8 cellular contexts compared by ENCODE assay signal in the genomic region with DNA sequence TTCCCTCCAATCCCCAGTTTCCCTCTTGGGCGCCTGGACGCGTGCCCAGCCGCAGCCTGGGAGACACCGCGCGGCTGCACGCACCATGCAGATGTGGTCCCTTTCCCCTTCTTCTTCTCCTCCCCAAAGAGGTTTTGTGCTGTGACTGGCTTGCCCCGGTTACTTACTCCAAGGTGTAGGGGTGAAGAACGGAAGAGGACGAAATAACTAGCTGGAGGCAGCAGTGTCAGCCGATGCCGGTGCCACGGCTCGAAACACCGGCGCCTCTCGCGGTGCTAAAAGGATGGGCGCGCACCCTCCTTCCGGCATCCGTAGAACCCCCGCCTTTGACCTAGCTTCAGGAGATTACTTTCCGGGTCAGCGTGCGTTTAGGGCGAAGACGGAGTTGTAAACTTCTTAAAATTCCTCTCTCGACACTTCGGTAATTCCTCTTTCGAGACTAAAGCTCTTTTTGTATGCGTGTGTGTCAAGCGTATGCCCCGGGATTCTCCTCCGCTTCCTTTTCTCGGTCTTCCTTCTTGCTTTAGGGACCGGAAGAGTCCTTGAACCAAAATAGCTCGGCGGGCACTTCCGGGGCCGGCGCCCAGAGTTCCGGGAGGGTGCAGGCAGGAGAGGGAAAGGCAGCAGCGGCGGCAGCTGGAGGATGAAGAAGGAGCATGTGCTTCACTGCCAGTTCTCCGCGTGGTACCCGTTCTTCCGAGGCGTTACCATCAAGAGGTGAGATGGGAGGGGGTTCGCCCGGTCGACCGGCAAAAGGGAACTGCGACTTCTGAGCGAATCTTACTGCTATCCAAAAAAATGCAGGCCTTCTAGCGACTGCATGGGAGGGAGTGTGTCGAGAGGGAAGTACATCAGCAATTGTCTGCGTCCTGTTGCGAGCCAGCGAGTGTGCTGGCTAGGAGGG. TPM values are rescaled to one million over a fixed set of nuclear protein-coding genes. Genes with fewer than 3 reads are reported as not detected.
A peak's percentile ranks its signal among the peaks of the same experiment; 100 is the strongest.
DNase-seq lines count a peak whose midpoint lies in the region; ATAC-seq and TF ChIP-seq lines count a peak whose summit lies in the region.

A gene with protein sequence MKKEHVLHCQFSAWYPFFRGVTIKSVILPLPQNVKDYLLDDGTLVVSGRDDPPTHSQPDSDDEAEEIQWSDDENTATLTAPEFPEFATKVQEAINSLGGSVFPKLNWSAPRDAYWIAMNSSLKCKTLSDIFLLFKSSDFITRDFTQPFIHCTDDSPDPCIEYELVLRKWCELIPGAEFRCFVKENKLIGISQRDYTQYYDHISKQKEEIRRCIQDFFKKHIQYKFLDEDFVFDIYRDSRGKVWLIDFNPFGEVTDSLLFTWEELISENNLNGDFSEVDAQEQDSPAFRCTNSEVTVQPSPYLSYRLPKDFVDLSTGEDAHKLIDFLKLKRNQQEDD (plus strand): TSS at position 586 of the 904 bp plus-strand sequence. CDS start 58 bp downstream, at position 644.
A gene (minus strand): TSS at position 289 of the 904 bp plus-strand sequence. CDS start 9,600 bp downstream, outside the sequence.

- peaks cover 75% of the 10 kb centered on the region for H3K36me3 Mint-ChIP-seq in activated T-cell treated with anti-CD3 and anti-CD28 coated beads, Interleukin-2, amount 50 U/mL, for 24 hours (ENCODE audit: low read depth)

- H3K27me3 Mint-ChIP-seq in activated T-cell treated with anti-CD3 and anti-CD28 coated beads, Interleukin-2, amount 50 U/mL, for 24 hours = no peaks in the 10 kb centered on the region

- peak within 1 kb of the TSS; percentile 82 for H3K9ac ChIP-seq in mucosa of stomach (ENCODE audit: low read length)

- H3K36me3 ChIP-seq in esophagus (ENCODE audit: control insufficient read depth in 2 of 2, insufficient read depth in 2 of 2, low read length in 1 of 2) (no peaks in the 10 kb centered on the region), mucosa of stomach (ENCODE audit: control insufficient read depth, insufficient read depth, low read length) (peaks cover 8% of the 10 kb centered on the region)

- peak within 1 kb of the TSS; percentile 88 for H3K4me3 Mint-ChIP-seq in activated T-cell treated with anti-CD3 and anti-CD28 coated beads, Interleukin-2, amount 50 U/mL, for 24 hours

- no peaks in the 10 kb centered on the region for H3K9me3 Mint-ChIP-seq in activated T-cell treated with anti-CD3 and anti-CD28 coated beads, Interleukin-2, amount 50 U/mL, for 24 hours

- H3K27ac ChIP-seq in esophagus (ENCODE audit: low read depth in 2 of 2, low read length in 1 of 2) = peak within 1 kb of the TSS; percentile 89 to 91

- 0 to 1% methylated on average over 62 of the region's 62 CpGs for WGBS in esophagus, 2 donors

- H3K27me3 ChIP-seq in esophagus (ENCODE audit: control insufficient read depth in 1 of 2, insufficient read depth in 2 of 2, low read length in 2 of 2) (no peaks in the 10 kb centered on the region), mucosa of stomach (ENCODE audit: control insufficient read depth, insufficient read depth, low read length) (no peaks in the 10 kb centered on the region)

- H3K4me1 ChIP-seq in esophagus (ENCODE audit: control insufficient read depth in 2 of 2, insufficient read depth in 2 of 2, low read length in 1 of 2) = peaks cover 0 to 3% of the 10 kb centered on the region in 2 donors
- H3K4me1 ChIP-seq in mucosa of stomach (ENCODE audit: control insufficient read depth, insufficient read depth, low read length) = peaks cover 8% of the 10 kb centered on the region

- peak within 1 kb of the TSS; percentile 97 for H3K27ac Mint-ChIP-seq in activated T-cell treated with anti-CD3 and anti-CD28 coated beads, Interleukin-2, amount 50 U/mL, for 24 hours

- H3K4me3 ChIP-seq in Jurkat, Clone E6-1 (ENCODE audit: low read length) = peak within 1 kb of the TSS; percentile 99
- H3K4me3 ChIP-seq in esophagus (ENCODE audit: low read depth in 1 of 2, low read length in 2 of 2) = peak within 1 kb of the TSS; percentile 73 to 85
- H3K4me3 ChIP-seq in mucosa of stomach (ENCODE audit: low read length) = peak within 1 kb of the TSS; percentile 84

- H3K4me1 Mint-ChIP-seq in activated T-cell treated with anti-CD3 and anti-CD28 coated beads, Interleukin-2, amount 50 U/mL, for 24 hours (ENCODE audit: low read depth) = peaks cover 53% of the 10 kb centered on the region

- DNase-seq in DMS53 treated with DMSO at 0.1 percent for 48 hours (lab: John Stamatoyannopoulos, UW; ENCODE audit: unreplicated experiment) = peak; percentile 96
- DNase-seq in Jurkat, Clone E6-1 (ENCODE audit: low read depth, low spot score) = peak; percentile 87
- DNase-seq in activated T-cell treated with anti-CD3 and anti-CD28 coated beads, Interleukin-2, amount 50 U/mL, for 24 hours = peak; percentile 90
- peak; percentile 89 for DNase-seq in stimulated activated CD8-positive, alpha-beta memory T cell treated with anti-CD3 and anti-CD28 coated beads, Interleukin-4, amount 100 ng/mL, for 48 hours

- peak; percentile 82 for ATAC-seq in GM21717 (IDR thresholded peaks at IDR 0.05; ENCODE audit: unreplicated experiment)

- H3K9me3 ChIP-seq in esophagus (ENCODE audit: control insufficient read depth in 2 of 2, insufficient read depth in 1 of 2, low read depth in 1 of 2, low read length in 1 of 2) (no peaks in the 10 kb centered on the region), mucosa of stomach (ENCODE audit: control insufficient read depth, low read length) (no peaks in the 10 kb centered on the region)

TF ChIP-seq in PFSK-1, 5 proteins besides CTCF, POLR2A, EP300 and RAD21:
- TF ChIP-seq TAF1 (IDR thresholded peaks at IDR 0.05; ENCODE audit: borderline replicate concordance, insufficient read depth, low read length) = peak; percentile 75; the same call in 1 of the 2 replicates
- TF ChIP-seq FOXP2 (optimal IDR thresholded peaks at IDR 0.05; ENCODE audit: borderline replicate concordance, extremely low read depth, extremely low read length, insufficient read depth) = no peak
- TF ChIP-seq POLR2AphosphoS5 (IDR thresholded peaks at IDR 0.05; ENCODE audit: low read depth, low read length) = no peak
TF ChIP-seq in PFSK-1: peak in this region for 1.

RNA-seq across cellular contexts. Expression of the first gene that starts in this region (rescaled TPM):
- polyA plus RNA-seq in Jurkat, Clone E6-1 (2012; ENCODE audit: insufficient read depth, insufficient read length) = 339 TPM
- polyA plus RNA-seq in PFSK-1 (2012; ENCODE audit: insufficient read length, low read depth) = 168 TPM
- polyA plus RNA-seq in esophagus = 10 to 100 TPM; 24.1 to 52.6 TPM

RNA-seq across cellular contexts. Expression of the second gene that starts in this region (rescaled TPM):
- 231 TPM for polyA plus RNA-seq in Jurkat, Clone E6-1 (2012; ENCODE audit: insufficient read depth, insufficient read length)
- 98.5 TPM for polyA plus RNA-seq in PFSK-1 (2012; ENCODE audit: insufficient read length, low read depth)
- polyA plus RNA-seq in esophagus = 10 to 100 TPM; 26.8 to 49.2 TPM

Comparison
In these comparisons a context has a peak if more than half of its experiments do, and no peak if none do; other contexts are left out.
1. Peak in every context shown above with its lines: DNase-seq, ATAC-seq, H3K4me3 ChIP-seq and H3K27ac ChIP-seq.